In the genomic region with DNA sequence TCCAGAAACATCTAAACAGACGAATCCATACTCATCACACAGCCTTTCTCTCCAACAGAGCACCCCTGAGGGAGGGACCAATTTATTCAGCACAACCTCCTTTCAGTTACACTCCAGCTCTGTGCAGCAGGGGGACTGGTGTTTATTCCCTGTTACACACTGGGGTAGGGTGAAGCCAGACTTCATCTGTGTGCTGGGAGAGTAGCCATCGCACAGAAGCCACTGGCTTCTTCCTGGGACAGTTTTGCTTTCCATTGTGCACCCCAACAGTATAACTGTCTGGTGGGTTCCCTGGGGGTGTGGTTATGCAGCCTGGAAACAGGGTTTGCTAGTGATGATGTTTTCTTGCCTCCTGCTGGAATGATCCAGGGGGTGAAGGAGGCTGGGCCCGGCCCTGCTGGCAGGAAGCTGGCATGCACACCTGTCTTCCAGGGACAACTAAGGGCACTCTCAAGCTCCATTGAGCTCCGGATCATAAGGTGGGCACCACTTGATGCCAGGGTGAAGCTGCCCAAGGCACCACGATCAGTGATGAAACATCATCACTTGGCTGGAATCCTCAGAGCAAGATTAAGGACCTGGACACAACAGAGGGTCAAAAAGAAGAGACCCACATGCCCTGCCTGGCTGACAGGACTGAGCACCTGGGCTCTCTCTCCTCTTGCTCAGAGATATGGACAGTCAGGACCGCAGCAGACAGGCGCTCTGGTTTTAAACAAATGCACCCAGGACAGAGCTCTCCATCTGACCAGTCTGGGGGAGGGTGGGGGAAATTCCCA, we compare ENCODE assay signal across 1 cellular context.
TF ChIP-seq lines count a peak whose summit lies in the region.

No MANE protein-coding gene starts in this region.

TF ChIP-seq in GM23338, 12 proteins besides CTCF, POLR2A, EP300 and RAD21:
- no peak for TF ChIP-seq STAT1 (IDR thresholded peaks at IDR 0.05; ENCODE audit: unreplicated experiment)
- no peak for TF ChIP-seq CREB1 (CRISPR knock-in tag; IDR thresholded peaks at IDR 0.05; ENCODE audit: low read depth)
- TF ChIP-seq JUNB (IDR thresholded peaks at IDR 0.05; ENCODE audit: unreplicated experiment), result no peak
- TF ChIP-seq, protein P1, sequence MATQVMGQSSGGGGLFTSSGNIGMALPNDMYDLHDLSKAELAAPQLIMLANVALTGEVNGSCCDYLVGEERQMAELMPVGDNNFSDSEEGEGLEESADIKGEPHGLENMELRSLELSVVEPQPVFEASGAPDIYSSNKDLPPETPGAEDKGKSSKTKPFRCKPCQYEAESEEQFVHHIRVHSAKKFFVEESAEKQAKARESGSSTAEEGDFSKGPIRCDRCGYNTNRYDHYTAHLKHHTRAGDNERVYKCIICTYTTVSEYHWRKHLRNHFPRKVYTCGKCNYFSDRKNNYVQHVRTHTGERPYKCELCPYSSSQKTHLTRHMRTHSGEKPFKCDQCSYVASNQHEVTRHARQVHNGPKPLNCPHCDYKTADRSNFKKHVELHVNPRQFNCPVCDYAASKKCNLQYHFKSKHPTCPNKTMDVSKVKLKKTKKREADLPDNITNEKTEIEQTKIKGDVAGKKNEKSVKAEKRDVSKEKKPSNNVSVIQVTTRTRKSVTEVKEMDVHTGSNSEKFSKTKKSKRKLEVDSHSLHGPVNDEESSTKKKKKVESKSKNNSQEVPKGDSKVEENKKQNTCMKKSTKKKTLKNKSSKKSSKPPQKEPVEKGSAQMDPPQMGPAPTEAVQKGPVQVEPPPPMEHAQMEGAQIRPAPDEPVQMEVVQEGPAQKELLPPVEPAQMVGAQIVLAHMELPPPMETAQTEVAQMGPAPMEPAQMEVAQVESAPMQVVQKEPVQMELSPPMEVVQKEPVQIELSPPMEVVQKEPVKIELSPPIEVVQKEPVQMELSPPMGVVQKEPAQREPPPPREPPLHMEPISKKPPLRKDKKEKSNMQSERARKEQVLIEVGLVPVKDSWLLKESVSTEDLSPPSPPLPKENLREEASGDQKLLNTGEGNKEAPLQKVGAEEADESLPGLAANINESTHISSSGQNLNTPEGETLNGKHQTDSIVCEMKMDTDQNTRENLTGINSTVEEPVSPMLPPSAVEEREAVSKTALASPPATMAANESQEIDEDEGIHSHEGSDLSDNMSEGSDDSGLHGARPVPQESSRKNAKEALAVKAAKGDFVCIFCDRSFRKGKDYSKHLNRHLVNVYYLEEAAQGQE (IDR thresholded peaks at IDR 0.05; ENCODE audit: unreplicated experiment), result no peak
- TF ChIP-seq EZH2phosphoT487 (IDR thresholded peaks at IDR 0.05; ENCODE audit: unreplicated experiment), result no peak
- TF ChIP-seq EZH2 (IDR thresholded peaks at IDR 0.05; ENCODE audit: low read depth, unreplicated experiment), result no peak
- no peak for TF ChIP-seq ZNF331 (CRISPR knock-in tag; IDR thresholded peaks at IDR 0.05; ENCODE audit: low read depth)
- TF ChIP-seq ZNF114 (CRISPR knock-in tag; IDR thresholded peaks at IDR 0.05), result no peak
- no peak for TF ChIP-seq NANOG (IDR thresholded peaks at IDR 0.05; ENCODE audit: borderline replicate concordance)
- TF ChIP-seq, protein P2, sequence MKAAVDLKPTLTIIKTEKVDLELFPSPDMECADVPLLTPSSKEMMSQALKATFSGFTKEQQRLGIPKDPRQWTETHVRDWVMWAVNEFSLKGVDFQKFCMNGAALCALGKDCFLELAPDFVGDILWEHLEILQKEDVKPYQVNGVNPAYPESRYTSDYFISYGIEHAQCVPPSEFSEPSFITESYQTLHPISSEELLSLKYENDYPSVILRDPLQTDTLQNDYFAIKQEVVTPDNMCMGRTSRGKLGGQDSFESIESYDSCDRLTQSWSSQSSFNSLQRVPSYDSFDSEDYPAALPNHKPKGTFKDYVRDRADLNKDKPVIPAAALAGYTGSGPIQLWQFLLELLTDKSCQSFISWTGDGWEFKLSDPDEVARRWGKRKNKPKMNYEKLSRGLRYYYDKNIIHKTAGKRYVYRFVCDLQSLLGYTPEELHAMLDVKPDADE (IDR thresholded peaks at IDR 0.05), result no peak
